In genomic region chr6:41940759-41941279, GRCh38 we compare ENCODE assay signal across 8 cellular contexts. TPM values are rescaled to one million over a fixed set of nuclear protein-coding genes. Genes with fewer than 3 reads are reported as not detected.
DNase-seq lines count a peak whose midpoint lies in the region; ATAC-seq and TF ChIP-seq lines count a peak whose summit lies in the region.

No MANE protein-coding gene starts in this region.

- H3K27me3 ChIP-seq in body of pancreas (no peaks in the 10 kb centered on the region), iPS-20b (ENCODE audit: insufficient read depth, low read length) (peaks cover 13% of the 10 kb centered on the region; the same call in 1 of the 2 replicates), skeletal muscle satellite cell (ENCODE audit: control insufficient read depth, insufficient read depth, low read length) (no peaks in the 10 kb centered on the region)

- TF ChIP-seq POLR2A in body of pancreas (IDR thresholded peaks at IDR 0.05) = no peak

- peak overlapping the region; percentile 96 for H3K4me2 ChIP-seq in skeletal muscle satellite cell (ENCODE audit: low read length)

- peaks cover 41% of the 10 kb centered on the region for H3K4me1 ChIP-seq in body of pancreas
- peaks cover 23% of the 10 kb centered on the region for H3K4me1 ChIP-seq in iPS-20b (ENCODE audit: insufficient read depth, low read length)
- H3K4me1 ChIP-seq in skeletal muscle satellite cell (ENCODE audit: control insufficient read depth, insufficient read depth, low read length) = peaks cover 46% of the 10 kb centered on the region

- intact Hi-C loops in body of pancreas (cut with DNase I) = no loop called here

- H3K27ac ChIP-seq in body of pancreas (peak overlapping the region; percentile 45 to 79 (median 61)), iPS-20b (ENCODE audit: low read length) (no peak overlapping the region)

- H3K36me3 ChIP-seq in body of pancreas (replicated peaks in 1 of 2; ENCODE audit: insufficient read depth in 1 of 2, low read depth in 2 of 2) (no peaks in the 10 kb centered on the region), iPS-20b (ENCODE audit: insufficient read depth, low read depth, low read length) (peaks cover 9% of the 10 kb centered on the region), skeletal muscle satellite cell (ENCODE audit: insufficient read depth, low read length) (peaks cover 21% of the 10 kb centered on the region)

- peak in 1 of 7 experiments; percentile 10 for TF ChIP-seq CTCF in body of pancreas (IDR thresholded peaks at IDR 0.05)

- H3K4me3 ChIP-seq in body of pancreas (peak overlapping the region; percentile 11 to 68), iPS-20b (ENCODE audit: low read length) (peak overlapping the region; percentile 85), skeletal muscle satellite cell (ENCODE audit: low read length) (peak overlapping the region; percentile 94)

- 1% methylated on average over 29 to 36 of the region's 38 CpGs for WGBS in body of pancreas, 2 donors

- H3K9ac ChIP-seq in iPS-20b (ENCODE audit: low read depth, low read length) (peak overlapping the region; percentile 73; the same call in 1 of the 2 replicates), skeletal muscle satellite cell (ENCODE audit: low read depth, low read length) (peak overlapping the region; percentile 89)

- ATAC-seq in HG03045 (IDR thresholded peaks at IDR 0.05; ENCODE audit: unreplicated experiment) = peak; percentile 16
- ATAC-seq in body of pancreas = peak; percentile 12
- ATAC-seq in HG02938 (IDR thresholded peaks at IDR 0.05; ENCODE audit: unreplicated experiment) = no peak

- peak; percentile 78 for DNase-seq in DMS 273 (lab: John Stamatoyannopoulos, UW; ENCODE audit: unreplicated experiment)
- peak; percentile 25 for DNase-seq in SW480 (ENCODE audit: low spot score)
- DNase-seq in body of pancreas = peak; percentile 26 to 36 (median 29)
- DNase-seq in midbrain (lab: John Stamatoyannopoulos, UW) = no peak

- H3K9me3 ChIP-seq in body of pancreas (no peaks in the 10 kb centered on the region), iPS-20b (ENCODE audit: insufficient read depth, low read depth, low read length) (no peaks in the 10 kb centered on the region), skeletal muscle satellite cell (replicated peaks; ENCODE audit: low read length) (no peaks in the 10 kb centered on the region)

RNA-seq across cellular contexts. Expression of gene CCND3, which starts 0.8 kb away (rescaled TPM):
- total RNA-seq in body of pancreas = 10 to 100 TPM; 73.2 to 91.0 TPM
- 49.2 and 55.7 TPM in 2 replicates for total RNA-seq in skeletal muscle satellite cell (2012; rRNA removed)

RNA-seq across cellular contexts. Expression of gene BYSL, which starts 19.5 kb away (rescaled TPM):
- total RNA-seq in body of pancreas = 10 to 100 TPM in 1 of 2 donors, 1 to 10 TPM in 1; 3.1 to 13.5 TPM
- total RNA-seq in skeletal muscle satellite cell (2012; rRNA removed) = 25.6 and 26.9 TPM in 2 replicates

RNA-seq across cellular contexts. Expression of gene MED20, which starts 19.9 kb away (rescaled TPM):
- 10 to 100 TPM in 1 of 2 donors, 1 to 10 TPM in 1; 9.9 to 17.8 TPM for total RNA-seq in body of pancreas
- total RNA-seq in skeletal muscle satellite cell (2012; rRNA removed) = 19.4 and 23.3 TPM in 2 replicates

RNA-seq across cellular contexts. Expression of gene USP49, which starts 45.6 kb away (rescaled TPM):
- total RNA-seq in body of pancreas = 1 to 10 TPM; 3.3 to 5.2 TPM
- 1.7 and 3.5 TPM in 2 replicates for total RNA-seq in skeletal muscle satellite cell (2012; rRNA removed)

Comparison
In these comparisons a context has a peak if more than half of its experiments do, and no peak if none do; other contexts are left out.
1. H3K4me3 ChIP-seq: peak in every context shown above with its lines; median percentile 94 in skeletal muscle satellite cell; 85 in iPS-20b; 40 in body of pancreas.